In genomic region chr19:41945135-41945766, GRCh38 we compare ENCODE assay signal across 1 cellular context.
TF ChIP-seq lines count a peak whose summit lies in the region.

No MANE protein-coding gene starts in this region.

TF ChIP-seq in GM23338, 12 proteins besides CTCF, POLR2A, EP300 and RAD21 (continued from another document):
- TF ChIP-seq REST (IDR thresholded peaks at IDR 0.05; ENCODE audit: unreplicated experiment): no peak
- TF ChIP-seq POLR2AphosphoS5 (IDR thresholded peaks at IDR 0.05; ENCODE audit: low read depth): no peak
- TF ChIP-seq ETS1 (IDR thresholded peaks at IDR 0.05): no peak
- no peak for TF ChIP-seq ZNF331 (CRISPR knock-in tag; IDR thresholded peaks at IDR 0.05; ENCODE audit: low read depth)
- TF ChIP-seq STAT1 (IDR thresholded peaks at IDR 0.05; ENCODE audit: unreplicated experiment): no peak
- no peak for TF ChIP-seq EZH2phosphoT487 (IDR thresholded peaks at IDR 0.05; ENCODE audit: unreplicated experiment)
- TF ChIP-seq ZNF114 (CRISPR knock-in tag; IDR thresholded peaks at IDR 0.05): no peak
- no peak for TF ChIP-seq NANOG (IDR thresholded peaks at IDR 0.05; ENCODE audit: borderline replicate concordance)
- no peak for TF ChIP-seq ZNF462 (CRISPR knock-in tag; IDR thresholded peaks at IDR 0.05)
- no peak for TF ChIP-seq JUNB (IDR thresholded peaks at IDR 0.05; ENCODE audit: unreplicated experiment)
